Comparison of ENCODE assay signal across 8 cellular contexts in the genomic region with DNA sequence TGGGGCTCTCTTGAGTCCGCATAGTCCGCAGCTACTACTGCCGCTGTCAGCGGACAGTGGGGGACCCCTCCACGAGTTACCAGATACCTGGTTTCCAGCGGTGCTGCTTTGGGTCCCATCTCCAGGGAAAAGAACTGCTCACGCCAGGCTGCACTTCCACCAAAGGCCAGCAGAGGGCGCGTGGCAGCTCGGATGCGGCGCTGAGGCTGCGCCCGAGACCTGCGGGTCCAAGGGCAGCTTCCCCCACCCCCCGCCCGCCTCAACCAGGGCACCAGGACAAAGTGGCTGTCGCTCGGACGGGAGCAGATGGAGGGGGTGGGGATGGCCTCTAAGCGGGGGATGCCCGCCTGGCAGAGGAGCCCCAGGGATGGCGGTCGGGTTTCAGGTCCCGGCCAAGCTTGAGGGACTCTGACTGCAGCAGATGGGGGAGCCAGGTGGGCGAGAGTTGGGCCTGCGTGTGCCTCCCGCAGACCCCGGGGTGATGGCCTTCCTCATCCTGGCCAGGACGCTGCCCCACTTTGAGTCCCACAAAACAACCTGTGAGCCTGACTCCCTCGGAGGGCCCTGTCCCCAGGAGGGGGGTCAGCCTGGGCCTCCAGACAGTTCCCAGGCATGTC. TPM values are rescaled to one million over a fixed set of nuclear protein-coding genes. Genes with fewer than 3 reads are reported as not detected.
DNase-seq lines count a peak whose midpoint lies in the region; TF ChIP-seq lines count a peak whose summit lies in the region.
"Had no signal": no experiment of that assay in that cellular context is flagged by ENCODE, and none has a peak within 500 bp of the region (broad histone marks: within the 10 kb centered on the region; RNA-seq: fewer than 3 reads in every experiment).

No MANE protein-coding gene starts in this region.

- peak; percentile 34 for DNase-seq in activated CD8-positive, alpha-beta memory T cell treated with anti-CD3 and anti-CD28 coated beads, Interleukin-2, amount 50 U/mL, for 4 hours
- no peak for DNase-seq in foreskin fibroblast
- peak; percentile 70 for DNase-seq in stimulated activated CD8-positive, alpha-beta memory T cell treated with anti-CD3 and anti-CD28 coated beads, Interleukin-4, amount 100 ng/mL, for 48 hours
- DNase-seq in AML-193 (lab: John Stamatoyannopoulos, UW), result no peak
- no peak for DNase-seq in activated T-helper 2 cell treated with anti-CD3 and anti-CD28 coated beads, Interferon-gamma antibody, Interleukin-2, Interleukin-4, amounts not matched to agents 10 μg/mL and 5 μg/mL and 100 μg/mL, durations not matched to agents 14 hours and 24 hours and 36 hours (ENCODE audit: low spot score)
- no peak for DNase-seq in A172 (ENCODE audit: low spot score)

- no peak overlapping the region for H3K4me3 Mint-ChIP-seq in activated T-helper 2 cell treated with anti-CD3 and anti-CD28 coated beads, Interferon-gamma antibody, Interleukin-2, Interleukin-4, amounts not matched to agents 10 μg/mL and 5 μg/mL and 100 μg/mL, durations not matched to agents 14 hours and 24 hours and 36 hours (ENCODE audit: low read depth)

- H3K9me3 Mint-ChIP-seq in activated T-helper 2 cell treated with anti-CD3 and anti-CD28 coated beads, Interferon-gamma antibody, Interleukin-2, Interleukin-4, amounts not matched to agents 10 μg/mL and 5 μg/mL and 100 μg/mL, durations not matched to agents 14 hours and 24 hours and 36 hours, result peaks cover 48% of the 10 kb centered on the region

- peak; percentile 67 for TF ChIP-seq CTCF in LNCAP (IDR thresholded peaks at IDR 0.05)
- peak; percentile 6 for TF ChIP-seq CTCF in foreskin fibroblast (IDR thresholded peaks at IDR 0.05; ENCODE audit: low read depth, low read length)

- no peak overlapping the region for H3K4me3 ChIP-seq in foreskin fibroblast (ENCODE audit: low read depth in 1 of 2, low read length in 2 of 2)

- H3K4me1 Mint-ChIP-seq in activated T-helper 2 cell treated with anti-CD3 and anti-CD28 coated beads, Interferon-gamma antibody, Interleukin-2, Interleukin-4, amounts not matched to agents 10 μg/mL and 5 μg/mL and 100 μg/mL, durations not matched to agents 14 hours and 24 hours and 36 hours (ENCODE audit: low read depth), result no peaks in the 10 kb centered on the region

- no peak overlapping the region for H3K27ac Mint-ChIP-seq in activated T-helper 2 cell treated with anti-CD3 and anti-CD28 coated beads, Interferon-gamma antibody, Interleukin-2, Interleukin-4, amounts not matched to agents 10 μg/mL and 5 μg/mL and 100 μg/mL, durations not matched to agents 14 hours and 24 hours and 36 hours

- H3K27me3 Mint-ChIP-seq in activated T-helper 2 cell treated with anti-CD3 and anti-CD28 coated beads, Interferon-gamma antibody, Interleukin-2, Interleukin-4, amounts not matched to agents 10 μg/mL and 5 μg/mL and 100 μg/mL, durations not matched to agents 14 hours and 24 hours and 36 hours (ENCODE audit: low read depth), result no peaks in the 10 kb centered on the region

- no peaks in the 10 kb centered on the region for H3K36me3 Mint-ChIP-seq in activated T-helper 2 cell treated with anti-CD3 and anti-CD28 coated beads, Interferon-gamma antibody, Interleukin-2, Interleukin-4, amounts not matched to agents 10 μg/mL and 5 μg/mL and 100 μg/mL, durations not matched to agents 14 hours and 24 hours and 36 hours (ENCODE audit: low read depth)

- intact Hi-C loops in activated T-helper 2 cell treated with anti-CD3 and anti-CD28 coated beads, Interferon-gamma antibody, Interleukin-2, Interleukin-4, amounts not matched to agents 10 μg/mL and 5 μg/mL and 100 μg/mL, durations not matched to agents 14 hours and 24 hours and 36 hours (cut with micrococcal nuclease), result loop anchor here (5.0 kb wide), 1 partner anchor 444 kb away; no protein-coding TSS in a partner anchor

RNA-seq across cellular contexts. Expression of a gene that starts 23.8 kb away (rescaled TPM):
- total RNA-seq in activated T-helper 2 cell treated with anti-CD3 and anti-CD28 coated beads, Interferon-gamma antibody, Interleukin-2, Interleukin-4, amounts not matched to agents 10 μg/mL and 5 μg/mL and 100 μg/mL, durations not matched to agents 14 hours and 24 hours and 36 hours, result not detected in 2 replicates
- total RNA-seq in A172 (2014; rRNA removed; shearing (Covaris generic)), result not detected in 2 replicates
- total RNA-seq: NCI-H460 had no signal

RNA-seq across cellular contexts. Expression of a gene that starts 45.0 kb away (rescaled TPM):
- total RNA-seq in activated T-helper 2 cell treated with anti-CD3 and anti-CD28 coated beads, Interferon-gamma antibody, Interleukin-2, Interleukin-4, amounts not matched to agents 10 μg/mL and 5 μg/mL and 100 μg/mL, durations not matched to agents 14 hours and 24 hours and 36 hours, result not detected in 2 replicates
- not detected in 2 replicates for total RNA-seq in A172 (2014; rRNA removed; shearing (Covaris generic))
- total RNA-seq: NCI-H460 had no signal

Comparison
In these comparisons a context has a peak if more than half of its experiments do, and no peak if none do; other contexts are left out.
1. DNase-seq: peak in activated CD8-positive, alpha-beta memory T cell treated with anti-CD3 and anti-CD28 coated beads, Interleukin-2, amount 50 U/mL, for 4 hours (single experiment) and stimulated activated CD8-positive, alpha-beta memory T cell treated with anti-CD3 and anti-CD28 coated beads, Interleukin-4, amount 100 ng/mL, for 48 hours (single experiment); none in foreskin fibroblast (0 of 2), AML-193 (0 of 2), activated T-helper 2 cell treated with anti-CD3 and anti-CD28 coated beads, Interferon-gamma antibody, Interleukin-2, Interleukin-4, amounts not matched to agents 10 μg/mL and 5 μg/mL and 100 μg/mL, durations not matched to agents 14 hours and 24 hours and 36 hours (single experiment) and A172 (single experiment).